15 cellular contexts compared by ENCODE assay signal in genomic region chr11:102518296-102519094, GRCh38. TPM values are rescaled to one million over a fixed set of nuclear protein-coding genes. Genes with fewer than 3 reads are reported as not detected.
A peak's percentile ranks its signal among the peaks of the same experiment; 100 is the strongest.
DNase-seq lines count a peak whose midpoint lies in the region; ATAC-seq, FAIRE-seq and TF ChIP-seq lines count a peak whose summit lies in the region.
"Had no signal": no experiment of that assay in that cellular context is flagged by ENCODE, and none has a peak within 500 bp of the region (broad histone marks: within the 10 kb centered on the region; RNA-seq: fewer than 3 reads in every experiment).

No MANE protein-coding gene starts in this region.

- H3K9me2 ChIP-seq in OCI-LY7 (ENCODE audit: insufficient read depth, low read length) = no peaks in the 10 kb centered on the region

- no peak overlapping the region for H2AFZ ChIP-seq in OCI-LY7 (ENCODE audit: low read length)

- POLR2A ChIA-PET in OCI-LY7 (lab: Charles Lee) = interaction anchor here (0.6 to 1.5 kb wide), 4 partner anchors 12 to 150 kb away, joined by 3 to 4 read pairs (median 4); no protein-coding TSS in a partner anchor

- H3K4me1 Mint-ChIP-seq in Calu3 (ENCODE audit: low read depth, unreplicated experiment) = peaks cover 7% of the 10 kb centered on the region

- intact Hi-C loops in OCI-LY7 (cut with micrococcal nuclease; ENCODE audit: unreplicated experiment) (no loop called here), Calu3 (cut with micrococcal nuclease; ENCODE audit: unreplicated experiment) (no loop called here), esophagus squamous epithelium (cut with DNase I) (no loop called here)

- no peak for ATAC-seq in GM21526 (IDR thresholded peaks at IDR 0.05; ENCODE audit: low FRiP score, unreplicated experiment)
- ATAC-seq: activated CD4-positive, CD25-positive, alpha-beta regulatory T cell treated with anti-CD3 and anti-CD28 coated beads, Interleukin-2, amount 50 U/mL, for 24 hours; CD8-positive, alpha-beta T cell had no signal

- FAIRE-seq in GM12891 (lab: Jason Lieb, UNC) = peak; percentile 55

- H3K36me3 ChIP-seq in OCI-LY7 (ENCODE audit: insufficient read depth, low read length) (no peaks in the 10 kb centered on the region), esophagus squamous epithelium (no peaks in the 10 kb centered on the region)

- CTCF ChIA-PET in OCI-LY7 (lab: Charles Lee; ENCODE audit: unreplicated experiment) (no interaction called here), Calu3 (lab: Charles Lee) (interaction anchor here (0.6 kb wide), 1 partner anchor 148 kb away, joined by 3 read pairs; no protein-coding TSS in a partner anchor)

- H3K9me3 ChIP-seq in OCI-LY7 (ENCODE audit: low read length) (no peaks in the 10 kb centered on the region), esophagus squamous epithelium (no peaks in the 10 kb centered on the region)

- H3K27me3 Mint-ChIP-seq in Calu3 (ENCODE audit: unreplicated experiment) = no peaks in the 10 kb centered on the region

- H3K9me3 Mint-ChIP-seq in Calu3 (ENCODE audit: low read depth, unreplicated experiment) = no peaks in the 10 kb centered on the region
- H3K9me3 Mint-ChIP-seq: CD8-positive, alpha-beta T cell had no signal

- no peak overlapping the region for H3K4me2 ChIP-seq in OCI-LY7 (ENCODE audit: low read length)
- H3K4me2 ChIP-seq: smooth muscle cell had no signal

- no peak for DNase-seq in GM12891 (ENCODE audit: insufficient read length, low spot score)
- peak; percentile 21 for DNase-seq in OCI-LY7 (ENCODE audit: low spot score)
- peak; percentile 66 for DNase-seq in fibroblast of gingiva (ENCODE audit: low read depth)
- peak; percentile 15 for DNase-seq in stromal cell of bone marrow (ENCODE audit: low read depth)
- DNase-seq in Calu3 = no peak
- no peak for DNase-seq in esophagus squamous epithelium (lab: John Stamatoyannopoulos, UW)
- DNase-seq: CD8-positive, alpha-beta T cell; dermis blood vessel endothelial cell; foreskin melanocyte; NCI-H1092 treated with DMSO at 0.1 percent for 48 hours; OCI-M1 had no signal

- H3K4me3 ChIP-seq in OCI-LY7 (ENCODE audit: low read depth, low read length, poor library complexity, severe bottlenecking) (no peak overlapping the region), esophagus squamous epithelium (no peak overlapping the region)
- H3K4me3 ChIP-seq: smooth muscle cell had no signal

- BruUV-seq in OCI-LY7 (replicated peaks; lab: Mats Ljungman, UMichigan) (no TSS peak), Calu3 (replicated peaks; lab: Mats Ljungman, UMichigan) (no TSS peak)

- no peaks in the 10 kb centered on the region for H3K36me3 Mint-ChIP-seq in Calu3 (ENCODE audit: insufficient read depth, unreplicated experiment)
- H3K36me3 Mint-ChIP-seq: CD8-positive, alpha-beta T cell had no signal

- H3K4me3 Mint-ChIP-seq in Calu3 (ENCODE audit: low read depth, unreplicated experiment) = no peak overlapping the region
- H3K4me3 Mint-ChIP-seq: CD8-positive, alpha-beta T cell had no signal

- H3K4me1 ChIP-seq in OCI-LY7 (ENCODE audit: insufficient read depth, low read length, poor library complexity, severe bottlenecking) (peaks cover 5% of the 10 kb centered on the region), esophagus squamous epithelium (peaks cover 0 to 9% (median 0%) of the 10 kb centered on the region in 3 donors)

- WGBS in esophagus squamous epithelium, 2 donors = 84 to 85% methylated on average over 3 of the region's 3 CpGs

- no peak overlapping the region for H3K27ac Mint-ChIP-seq in Calu3 (ENCODE audit: unreplicated experiment)
- H3K27ac Mint-ChIP-seq: CD8-positive, alpha-beta T cell had no signal

- TF ChIP-seq POLR2A in GM12891 (IDR thresholded peaks at IDR 0.05; ENCODE audit: low read depth, low read length) = no peak
- TF ChIP-seq POLR2A in esophagus squamous epithelium (IDR thresholded peaks at IDR 0.05) = no peak

- no peaks in the 10 kb centered on the region for H3K27me3 ChIP-seq in esophagus squamous epithelium

- H4K20me1 ChIP-seq in OCI-LY7 (ENCODE audit: insufficient read depth, low read length) = no peaks in the 10 kb centered on the region

- H3K79me2 ChIP-seq in OCI-LY7 (ENCODE audit: insufficient read depth, low read depth, low read length) = no peaks in the 10 kb centered on the region

- H3K27ac ChIP-seq in OCI-LY7 (ENCODE audit: low read depth, low read length, poor library complexity, severe bottlenecking) = no peak overlapping the region
- no peak overlapping the region for H3K27ac ChIP-seq in esophagus squamous epithelium

- peak; percentile 62 for TF ChIP-seq CTCF in OCI-LY7 (conservative IDR thresholded peaks at IDR 0.05; ENCODE audit: low read length)
- TF ChIP-seq CTCF in Calu3 (IDR thresholded peaks at IDR 0.05; ENCODE audit: unreplicated experiment) = no peak
- TF ChIP-seq CTCF in esophagus squamous epithelium (IDR thresholded peaks at IDR 0.05) = no peak

TF ChIP-seq in GM12891, 5 proteins besides CTCF, POLR2A, EP300 and RAD21:
- TF ChIP-seq POLR2AphosphoS5 (IDR thresholded peaks at IDR 0.05; ENCODE audit: low read depth, low read length) (no peak), SPI1 (IDR thresholded peaks at IDR 0.05; ENCODE audit: low read depth, low read length) (no peak), POU2F2 (IDR thresholded peaks at IDR 0.05; ENCODE audit: low read depth, low read length) (no peak), PAX5 (IDR thresholded peaks at IDR 0.05; ENCODE audit: insufficient read depth, low read length, severe bottlenecking) (no peak), TAF1 (IDR thresholded peaks at IDR 0.05; ENCODE audit: low read depth, low read length) (no peak)

RNA-seq across cellular contexts. Expression of gene MMP7, which starts 12.1 kb away (rescaled TPM):
- 14.5 TPM for polyA plus RNA-seq in GM12891 (2012; ENCODE audit: low read depth, missing spikeins)
- not detected in 2 replicates for total RNA-seq in OCI-LY7 (2014; rRNA removed; shearing (Covaris generic))
- total RNA-seq in OCI-LY7 (2022) = not detected in 2 replicates
- total RNA-seq in Calu3 (2022) = 95.5 and 171 TPM in 2 replicates
- 10 to 100 TPM in 1 of 4 donors, not detected in 3; 35.8 TPM for total RNA-seq in esophagus squamous epithelium
- total RNA-seq: CD8-positive, alpha-beta T cell; G401 had no signal

Comparison
In these comparisons a context has a peak if more than half of its experiments do, and no peak if none do; other contexts are left out.
1. DNase-seq: peak in OCI-LY7 (single experiment), fibroblast of gingiva (single experiment) and stromal cell of bone marrow (single experiment); none in GM12891 (single experiment), Calu3 (single experiment) and esophagus squamous epithelium (single experiment).